In the genomic region with DNA sequence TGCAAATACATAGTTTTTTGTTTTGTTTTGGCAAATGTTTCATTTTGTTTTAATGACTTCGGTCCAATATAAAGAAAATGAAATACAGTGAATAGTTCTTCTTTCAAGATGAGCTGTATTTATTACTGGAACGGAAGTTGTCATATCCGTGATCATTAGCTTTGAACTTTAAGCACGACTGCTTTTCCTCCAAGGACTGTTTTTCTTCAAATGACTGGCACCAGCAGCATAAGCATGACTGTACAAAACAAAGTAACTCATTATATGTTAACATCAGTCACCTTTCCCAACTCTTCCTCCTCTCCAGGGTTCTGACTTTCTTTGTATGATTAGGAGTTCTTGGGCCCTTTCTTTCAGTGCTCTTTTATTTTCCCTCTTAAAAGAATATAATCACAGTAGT, we compare ENCODE assay signal across 1 cellular context.
A peak's percentile ranks its signal among the peaks of the same experiment; 100 is the strongest.
TF ChIP-seq lines count a peak whose summit lies in the region.

No MANE protein-coding gene starts in this region.

TF ChIP-seq in GM12878, 131 proteins besides CTCF, POLR2A, EP300 and RAD21 (continued from another document):
- TF ChIP-seq CEBPB (IDR thresholded peaks at IDR 0.05; ENCODE audit: borderline replicate concordance in 1 of 2, low read depth in 2 of 2, low read length in 2 of 2) = no peak
- TF ChIP-seq HDAC6 (IDR thresholded peaks at IDR 0.05; ENCODE audit: unreplicated experiment) = no peak
- TF ChIP-seq SMAD1 (IDR thresholded peaks at IDR 0.05; ENCODE audit: low read depth, partially characterized antibody) = no peak
- TF ChIP-seq, protein P1, sequence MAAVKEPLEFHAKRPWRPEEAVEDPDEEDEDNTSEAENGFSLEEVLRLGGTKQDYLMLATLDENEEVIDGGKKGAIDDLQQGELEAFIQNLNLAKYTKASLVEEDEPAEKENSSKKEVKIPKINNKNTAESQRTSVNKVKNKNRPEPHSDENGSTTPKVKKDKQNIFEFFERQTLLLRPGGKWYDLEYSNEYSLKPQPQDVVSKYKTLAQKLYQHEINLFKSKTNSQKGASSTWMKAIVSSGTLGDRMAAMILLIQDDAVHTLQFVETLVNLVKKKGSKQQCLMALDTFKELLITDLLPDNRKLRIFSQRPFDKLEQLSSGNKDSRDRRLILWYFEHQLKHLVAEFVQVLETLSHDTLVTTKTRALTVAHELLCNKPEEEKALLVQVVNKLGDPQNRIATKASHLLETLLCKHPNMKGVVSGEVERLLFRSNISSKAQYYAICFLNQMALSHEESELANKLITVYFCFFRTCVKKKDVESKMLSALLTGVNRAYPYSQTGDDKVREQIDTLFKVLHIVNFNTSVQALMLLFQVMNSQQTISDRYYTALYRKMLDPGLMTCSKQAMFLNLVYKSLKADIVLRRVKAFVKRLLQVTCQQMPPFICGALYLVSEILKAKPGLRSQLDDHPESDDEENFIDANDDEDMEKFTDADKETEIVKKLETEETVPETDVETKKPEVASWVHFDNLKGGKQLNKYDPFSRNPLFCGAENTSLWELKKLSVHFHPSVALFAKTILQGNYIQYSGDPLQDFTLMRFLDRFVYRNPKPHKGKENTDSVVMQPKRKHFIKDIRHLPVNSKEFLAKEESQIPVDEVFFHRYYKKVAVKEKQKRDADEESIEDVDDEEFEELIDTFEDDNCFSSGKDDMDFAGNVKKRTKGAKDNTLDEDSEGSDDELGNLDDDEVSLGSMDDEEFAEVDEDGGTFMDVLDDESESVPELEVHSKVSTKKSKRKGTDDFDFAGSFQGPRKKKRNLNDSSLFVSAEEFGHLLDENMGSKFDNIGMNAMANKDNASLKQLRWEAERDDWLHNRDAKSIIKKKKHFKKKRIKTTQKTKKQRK (IDR thresholded peaks at IDR 0.05; ENCODE audit: low read depth, low read length) = no peak
- TF ChIP-seq ZNF207 (IDR thresholded peaks at IDR 0.05; ENCODE audit: borderline replicate concordance) = no peak
- TF ChIP-seq KLF5 (IDR thresholded peaks at IDR 0.05; ENCODE audit: partially characterized antibody) = no peak
- TF ChIP-seq KDM1A (IDR thresholded peaks at IDR 0.05; ENCODE audit: borderline replicate concordance) = no peak
- no peak for TF ChIP-seq FOS (IDR thresholded peaks at IDR 0.05; ENCODE audit: borderline replicate concordance, extremely low read depth, insufficient read length)
- TF ChIP-seq CREB1 (IDR thresholded peaks at IDR 0.05; ENCODE audit: low read depth) = peak; percentile 78
- no peak for TF ChIP-seq CBFB (IDR thresholded peaks at IDR 0.05; ENCODE audit: low read depth)
- TF ChIP-seq, protein P2, sequence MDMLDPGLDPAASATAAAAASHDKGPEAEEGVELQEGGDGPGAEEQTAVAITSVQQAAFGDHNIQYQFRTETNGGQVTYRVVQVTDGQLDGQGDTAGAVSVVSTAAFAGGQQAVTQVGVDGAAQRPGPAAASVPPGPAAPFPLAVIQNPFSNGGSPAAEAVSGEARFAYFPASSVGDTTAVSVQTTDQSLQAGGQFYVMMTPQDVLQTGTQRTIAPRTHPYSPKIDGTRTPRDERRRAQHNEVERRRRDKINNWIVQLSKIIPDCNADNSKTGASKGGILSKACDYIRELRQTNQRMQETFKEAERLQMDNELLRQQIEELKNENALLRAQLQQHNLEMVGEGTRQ (IDR thresholded peaks at IDR 0.05; ENCODE audit: borderline replicate concordance, low read depth, low read length) = no peak
- TF ChIP-seq RBBP5 (conservative IDR thresholded peaks at IDR 0.05) = no peak
- no peak for TF ChIP-seq EGR1 (IDR thresholded peaks at IDR 0.05; ENCODE audit: borderline replicate concordance in 1 of 2, low read depth in 2 of 2, low read length in 2 of 2)
- no peak for TF ChIP-seq MXI1 (IDR thresholded peaks at IDR 0.05; ENCODE audit: low read depth, low read length)
- peak; percentile 81; the same call in 1 of the 2 replicates for TF ChIP-seq ZBED1 (IDR thresholded peaks at IDR 0.05; ENCODE audit: borderline replicate concordance)
- TF ChIP-seq FOXM1 (IDR thresholded peaks at IDR 0.05; ENCODE audit: low read depth, low read length) = peak; percentile 92; the same call in 1 of the 2 replicates
- TF ChIP-seq POU2F2 (IDR thresholded peaks at IDR 0.05; ENCODE audit: borderline replicate concordance, low read depth, low read length) = peak; percentile 74; the same call in 1 of the 3 replicates
- TF ChIP-seq NR2F1 (conservative IDR thresholded peaks at IDR 0.05) = peak; percentile 48; the same call in 1 of the 2 replicates
- TF ChIP-seq SPI1 (IDR thresholded peaks at IDR 0.05; ENCODE audit: borderline replicate concordance, insufficient read depth, low read depth, low read length) = no peak
- TF ChIP-seq BHLHE40 (IDR thresholded peaks at IDR 0.05; ENCODE audit: borderline replicate concordance in 1 of 2, low read depth in 2 of 2, low read length in 1 of 2) = peak; percentile 54 to 65; a peak in 2 of 4 replicates
- no peak for TF ChIP-seq BRCA1 (IDR thresholded peaks at IDR 0.05; ENCODE audit: low read depth, low read length)
- no peak for TF ChIP-seq YBX1 (IDR thresholded peaks at IDR 0.05)
- no peak for TF ChIP-seq PAX8 (IDR thresholded peaks at IDR 0.05)
- TF ChIP-seq POLR2AphosphoS2 (IDR thresholded peaks at IDR 0.05; ENCODE audit: low read depth, low read length) = no peak
- TF ChIP-seq MEF2A (IDR thresholded peaks at IDR 0.05; ENCODE audit: insufficient read depth, low read depth, low read length) = peak; percentile 82
- TF ChIP-seq, protein P3, sequence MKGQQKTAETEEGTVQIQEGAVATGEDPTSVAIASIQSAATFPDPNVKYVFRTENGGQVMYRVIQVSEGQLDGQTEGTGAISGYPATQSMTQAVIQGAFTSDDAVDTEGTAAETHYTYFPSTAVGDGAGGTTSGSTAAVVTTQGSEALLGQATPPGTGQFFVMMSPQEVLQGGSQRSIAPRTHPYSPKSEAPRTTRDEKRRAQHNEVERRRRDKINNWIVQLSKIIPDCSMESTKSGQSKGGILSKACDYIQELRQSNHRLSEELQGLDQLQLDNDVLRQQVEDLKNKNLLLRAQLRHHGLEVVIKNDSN (IDR thresholded peaks at IDR 0.05; ENCODE audit: borderline replicate concordance, extremely low read length, insufficient read depth, low read depth, low read length) = no peak
- TF ChIP-seq NR2C2 (IDR thresholded peaks at IDR 0.05; ENCODE audit: borderline replicate concordance, control insufficient read depth, insufficient read length, low read depth) = no peak
- peak; percentile 61; the same call in 1 of the 2 replicates for TF ChIP-seq CBX5 (IDR thresholded peaks at IDR 0.05; ENCODE audit: low read depth)
- TF ChIP-seq ZNF622 (IDR thresholded peaks at IDR 0.05) = no peak
- TF ChIP-seq NBN (IDR thresholded peaks at IDR 0.05) = no peak
- no peak for TF ChIP-seq ZZZ3 (IDR thresholded peaks at IDR 0.05; ENCODE audit: control insufficient read depth, insufficient read length, low read depth)
- TF ChIP-seq, protein P4, sequence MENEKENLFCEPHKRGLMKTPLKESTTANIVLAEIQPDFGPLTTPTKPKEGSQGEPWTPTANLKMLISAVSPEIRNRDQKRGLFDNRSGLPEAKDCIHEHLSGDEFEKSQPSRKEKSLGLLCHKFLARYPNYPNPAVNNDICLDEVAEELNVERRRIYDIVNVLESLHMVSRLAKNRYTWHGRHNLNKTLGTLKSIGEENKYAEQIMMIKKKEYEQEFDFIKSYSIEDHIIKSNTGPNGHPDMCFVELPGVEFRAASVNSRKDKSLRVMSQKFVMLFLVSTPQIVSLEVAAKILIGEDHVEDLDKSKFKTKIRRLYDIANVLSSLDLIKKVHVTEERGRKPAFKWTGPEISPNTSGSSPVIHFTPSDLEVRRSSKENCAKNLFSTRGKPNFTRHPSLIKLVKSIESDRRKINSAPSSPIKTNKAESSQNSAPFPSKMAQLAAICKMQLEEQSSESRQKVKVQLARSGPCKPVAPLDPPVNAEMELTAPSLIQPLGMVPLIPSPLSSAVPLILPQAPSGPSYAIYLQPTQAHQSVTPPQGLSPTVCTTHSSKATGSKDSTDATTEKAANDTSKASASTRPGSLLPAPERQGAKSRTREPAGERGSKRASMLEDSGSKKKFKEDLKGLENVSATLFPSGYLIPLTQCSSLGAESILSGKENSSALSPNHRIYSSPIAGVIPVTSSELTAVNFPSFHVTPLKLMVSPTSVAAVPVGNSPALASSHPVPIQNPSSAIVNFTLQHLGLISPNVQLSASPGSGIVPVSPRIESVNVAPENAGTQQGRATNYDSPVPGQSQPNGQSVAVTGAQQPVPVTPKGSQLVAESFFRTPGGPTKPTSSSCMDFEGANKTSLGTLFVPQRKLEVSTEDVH (IDR thresholded peaks at IDR 0.05; ENCODE audit: low read depth, partially characterized antibody) = no peak
- no peak for TF ChIP-seq TCF12 (IDR thresholded peaks at IDR 0.05; ENCODE audit: low read depth, low read length)
- TF ChIP-seq CBX3 (IDR thresholded peaks at IDR 0.05; ENCODE audit: borderline replicate concordance, low read depth) = no peak
- TF ChIP-seq, protein P5, sequence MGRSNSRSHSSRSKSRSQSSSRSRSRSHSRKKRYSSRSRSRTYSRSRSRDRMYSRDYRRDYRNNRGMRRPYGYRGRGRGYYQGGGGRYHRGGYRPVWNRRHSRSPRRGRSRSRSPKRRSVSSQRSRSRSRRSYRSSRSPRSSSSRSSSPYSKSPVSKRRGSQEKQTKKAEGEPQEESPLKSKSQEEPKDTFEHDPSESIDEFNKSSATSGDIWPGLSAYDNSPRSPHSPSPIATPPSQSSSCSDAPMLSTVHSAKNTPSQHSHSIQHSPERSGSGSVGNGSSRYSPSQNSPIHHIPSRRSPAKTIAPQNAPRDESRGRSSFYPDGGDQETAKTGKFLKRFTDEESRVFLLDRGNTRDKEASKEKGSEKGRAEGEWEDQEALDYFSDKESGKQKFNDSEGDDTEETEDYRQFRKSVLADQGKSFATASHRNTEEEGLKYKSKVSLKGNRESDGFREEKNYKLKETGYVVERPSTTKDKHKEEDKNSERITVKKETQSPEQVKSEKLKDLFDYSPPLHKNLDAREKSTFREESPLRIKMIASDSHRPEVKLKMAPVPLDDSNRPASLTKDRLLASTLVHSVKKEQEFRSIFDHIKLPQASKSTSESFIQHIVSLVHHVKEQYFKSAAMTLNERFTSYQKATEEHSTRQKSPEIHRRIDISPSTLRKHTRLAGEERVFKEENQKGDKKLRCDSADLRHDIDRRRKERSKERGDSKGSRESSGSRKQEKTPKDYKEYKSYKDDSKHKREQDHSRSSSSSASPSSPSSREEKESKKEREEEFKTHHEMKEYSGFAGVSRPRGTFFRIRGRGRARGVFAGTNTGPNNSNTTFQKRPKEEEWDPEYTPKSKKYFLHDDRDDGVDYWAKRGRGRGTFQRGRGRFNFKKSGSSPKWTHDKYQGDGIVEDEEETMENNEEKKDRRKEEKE (IDR thresholded peaks at IDR 0.05) = no peak
- no peak for TF ChIP-seq STAT3 (IDR thresholded peaks at IDR 0.05; ENCODE audit: low read depth, low read length)
- TF ChIP-seq, protein P6, sequence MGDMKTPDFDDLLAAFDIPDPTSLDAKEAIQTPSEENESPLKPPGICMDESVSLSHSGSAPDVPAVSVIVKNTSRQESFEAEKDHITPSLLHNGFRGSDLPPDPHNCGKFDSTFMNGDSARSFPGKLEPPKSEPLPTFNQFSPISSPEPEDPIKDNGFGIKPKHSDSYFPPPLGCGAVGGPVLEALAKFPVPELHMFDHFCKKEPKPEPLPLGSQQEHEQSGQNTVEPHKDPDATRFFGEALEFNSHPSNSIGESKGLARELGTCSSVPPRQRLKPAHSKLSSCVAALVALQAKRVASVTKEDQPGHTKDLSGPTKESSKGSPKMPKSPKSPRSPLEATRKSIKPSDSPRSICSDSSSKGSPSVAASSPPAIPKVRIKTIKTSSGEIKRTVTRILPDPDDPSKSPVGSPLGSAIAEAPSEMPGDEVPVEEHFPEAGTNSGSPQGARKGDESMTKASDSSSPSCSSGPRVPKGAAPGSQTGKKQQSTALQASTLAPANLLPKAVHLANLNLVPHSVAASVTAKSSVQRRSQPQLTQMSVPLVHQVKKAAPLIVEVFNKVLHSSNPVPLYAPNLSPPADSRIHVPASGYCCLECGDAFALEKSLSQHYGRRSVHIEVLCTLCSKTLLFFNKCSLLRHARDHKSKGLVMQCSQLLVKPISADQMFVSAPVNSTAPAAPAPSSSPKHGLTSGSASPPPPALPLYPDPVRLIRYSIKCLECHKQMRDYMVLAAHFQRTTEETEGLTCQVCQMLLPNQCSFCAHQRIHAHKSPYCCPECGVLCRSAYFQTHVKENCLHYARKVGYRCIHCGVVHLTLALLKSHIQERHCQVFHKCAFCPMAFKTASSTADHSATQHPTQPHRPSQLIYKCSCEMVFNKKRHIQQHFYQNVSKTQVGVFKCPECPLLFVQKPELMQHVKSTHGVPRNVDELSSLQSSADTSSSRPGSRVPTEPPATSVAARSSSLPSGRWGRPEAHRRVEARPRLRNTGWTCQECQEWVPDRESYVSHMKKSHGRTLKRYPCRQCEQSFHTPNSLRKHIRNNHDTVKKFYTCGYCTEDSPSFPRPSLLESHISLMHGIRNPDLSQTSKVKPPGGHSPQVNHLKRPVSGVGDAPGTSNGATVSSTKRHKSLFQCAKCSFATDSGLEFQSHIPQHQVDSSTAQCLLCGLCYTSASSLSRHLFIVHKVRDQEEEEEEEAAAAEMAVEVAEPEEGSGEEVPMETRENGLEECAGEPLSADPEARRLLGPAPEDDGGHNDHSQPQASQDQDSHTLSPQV (IDR thresholded peaks at IDR 0.05) = no peak
- TF ChIP-seq HCFC1 (IDR thresholded peaks at IDR 0.05; ENCODE audit: low read length) = no peak
- TF ChIP-seq ASH2L (IDR thresholded peaks at IDR 0.05; ENCODE audit: borderline replicate concordance, low read depth) = 0 out of 2 replicates have a peak, but pooled peaks have one; percentile 39
- TF ChIP-seq, protein P7, sequence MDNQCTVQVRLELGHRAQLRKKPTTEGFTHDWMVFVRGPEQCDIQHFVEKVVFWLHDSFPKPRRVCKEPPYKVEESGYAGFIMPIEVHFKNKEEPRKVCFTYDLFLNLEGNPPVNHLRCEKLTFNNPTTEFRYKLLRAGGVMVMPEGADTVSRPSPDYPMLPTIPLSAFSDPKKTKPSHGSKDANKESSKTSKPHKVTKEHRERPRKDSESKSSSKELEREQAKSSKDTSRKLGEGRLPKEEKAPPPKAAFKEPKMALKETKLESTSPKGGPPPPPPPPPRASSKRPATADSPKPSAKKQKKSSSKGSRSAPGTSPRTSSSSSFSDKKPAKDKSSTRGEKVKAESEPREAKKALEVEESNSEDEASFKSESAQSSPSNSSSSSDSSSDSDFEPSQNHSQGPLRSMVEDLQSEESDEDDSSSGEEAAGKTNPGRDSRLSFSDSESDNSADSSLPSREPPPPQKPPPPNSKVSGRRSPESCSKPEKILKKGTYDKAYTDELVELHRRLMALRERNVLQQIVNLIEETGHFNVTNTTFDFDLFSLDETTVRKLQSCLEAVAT (IDR thresholded peaks at IDR 0.05) = no peak
- TF ChIP-seq ESRRA (IDR thresholded peaks at IDR 0.05; ENCODE audit: low read length) = no peak
